14 cellular contexts compared by ENCODE assay signal in genomic region chr2:53028746-53029423, GRCh38.
DNase-seq lines count a peak whose midpoint lies in the region; ATAC-seq and TF ChIP-seq lines count a peak whose summit lies in the region.
"Had no signal": no experiment of that assay in that cellular context is flagged by ENCODE, and none has a peak within 500 bp of the region (broad histone marks: within the 10 kb centered on the region; RNA-seq: fewer than 3 reads in every experiment).

No MANE protein-coding gene starts in this region.

- no peak overlapping the region for H3K27ac ChIP-seq in HCT116 (ENCODE audit: low read depth, low read length)
- no peak overlapping the region for H3K27ac ChIP-seq in SK-N-SH (ENCODE audit: low read depth in 2 of 2, low read length in 1 of 2)
- H3K27ac ChIP-seq in mesodermal cell (ENCODE audit: low read depth, low read length, severe bottlenecking), result peak overlapping the region; percentile 64

- H3K27ac Mint-ChIP-seq in type B pancreatic cell, result no peak overlapping the region
- H3K27ac Mint-ChIP-seq: CD8-positive, alpha-beta memory T cell had no signal

- intact Hi-C loops in HCT116 (cut with micrococcal nuclease), result no loop called here

- no peaks in the 10 kb centered on the region for H3K4me1 ChIP-seq in HCT116 (ENCODE audit: control insufficient read depth in 1 of 2, insufficient read depth in 2 of 2, low read length in 2 of 2)
- H3K4me1 ChIP-seq in SK-N-SH (ENCODE audit: control insufficient read depth in 1 of 2, insufficient read depth in 2 of 2, low read depth in 1 of 2, low read length in 1 of 2), result no peaks in the 10 kb centered on the region
- peaks cover 28% of the 10 kb centered on the region for H3K4me1 ChIP-seq in mesodermal cell (ENCODE audit: control insufficient read depth, insufficient read depth, low read length, poor library complexity, severe bottlenecking)

- TF ChIP-seq POLR2A in HCT116 (IDR thresholded peaks at IDR 0.05; ENCODE audit: borderline replicate concordance, extremely low read depth, insufficient read depth, insufficient read length), result no peak

- H3K9me3 Mint-ChIP-seq in type B pancreatic cell, result peaks cover 8% of the 10 kb centered on the region

- H3K79me2 ChIP-seq in HCT116 (ENCODE audit: insufficient read depth, low read length), result no peaks in the 10 kb centered on the region
- no peaks in the 10 kb centered on the region for H3K79me2 ChIP-seq in SK-N-SH (ENCODE audit: insufficient read depth)

- no peak for DNase-seq in HCT116 (ENCODE audit: low read depth, low spot score)
- DNase-seq in SK-N-SH, result no peak
- no peak for DNase-seq in type B pancreatic cell (ENCODE audit: extremely low spot score, unreplicated experiment)
- no peak for DNase-seq in retina
- DNase-seq: CD8-positive, alpha-beta memory T cell; DMS 273 treated with DMSO at 0.1 percent for 48 hours; KG1; NCI-H1105; NCI-H187 treated with DMSO at 0.1 percent for 48 hours; NCI-H510A; SIG-M5 had no signal

- no peak overlapping the region for H2AFZ ChIP-seq in HCT116 (ENCODE audit: low read depth, low read length, poor library complexity, severe bottlenecking)
- no peak overlapping the region for H2AFZ ChIP-seq in SK-N-SH (ENCODE audit: low read depth)

- 39% methylated on average over 6 of the region's 6 CpGs for WGBS in SK-N-SH (ENCODE audit: low lambda C conversion rate)
- 72 to 100% methylated on average over 1 to 4 of the region's 6 CpGs for WGBS in mesodermal cell (ENCODE audit: insufficient coverage in 2 of 2), 2 experiments

- H3K9me3 ChIP-seq in HCT116 (ENCODE audit: control insufficient read depth in 1 of 2, insufficient read depth in 1 of 2, low read depth in 1 of 2, low read length in 2 of 2) (no peaks in the 10 kb centered on the region), SK-N-SH (no peaks in the 10 kb centered on the region), mesodermal cell (ENCODE audit: control insufficient read depth, low read length) (no peaks in the 10 kb centered on the region)

- H3K4me2 ChIP-seq in HCT116 (ENCODE audit: low read length), result no peak overlapping the region
- H3K4me2 ChIP-seq in SK-N-SH, result no peak overlapping the region

- H3K27me3 ChIP-seq in HCT116 (ENCODE audit: insufficient read depth, low read length) (no peaks in the 10 kb centered on the region), SK-N-SH (ENCODE audit: insufficient read depth) (no peaks in the 10 kb centered on the region)

- H3K27me3 Mint-ChIP-seq in type B pancreatic cell, result no peaks in the 10 kb centered on the region

- no peaks in the 10 kb centered on the region for H4K20me1 ChIP-seq in HCT116 (ENCODE audit: insufficient read depth)
- no peaks in the 10 kb centered on the region for H4K20me1 ChIP-seq in SK-N-SH (ENCODE audit: insufficient read depth)

- no peak overlapping the region for H3K9ac ChIP-seq in HCT116 (ENCODE audit: low read length)
- no peak overlapping the region for H3K9ac ChIP-seq in SK-N-SH

- H3K9me2 ChIP-seq in HCT116 (ENCODE audit: insufficient read depth), result no peaks in the 10 kb centered on the region
- no peaks in the 10 kb centered on the region for H3K9me2 ChIP-seq in SK-N-SH

- no peaks in the 10 kb centered on the region for H3K36me3 ChIP-seq in HCT116 (ENCODE audit: control insufficient read depth in 1 of 2, insufficient read depth in 2 of 2, low read length in 2 of 2)
- no peaks in the 10 kb centered on the region for H3K36me3 ChIP-seq in SK-N-SH (replicated peaks in 1 of 2; ENCODE audit: control insufficient read depth in 1 of 2, insufficient read depth in 2 of 2, low read length in 1 of 2)
- H3K36me3 ChIP-seq in mesodermal cell (ENCODE audit: control insufficient read depth, insufficient read depth, low read length), result no peaks in the 10 kb centered on the region

- BruUV-seq in HCT116 (replicated peaks; lab: Mats Ljungman, UMichigan), result no TSS peak

- no peaks in the 10 kb centered on the region for H3K4me1 Mint-ChIP-seq in type B pancreatic cell (ENCODE audit: unreplicated experiment)
- H3K4me1 Mint-ChIP-seq: CD8-positive, alpha-beta memory T cell had no signal

- H3F3A ChIP-seq in SK-N-SH (replicated peaks; ENCODE audit: insufficient read depth), result no peaks in the 10 kb centered on the region

- H3K4me3 Mint-ChIP-seq in type B pancreatic cell, result no peak overlapping the region
- H3K4me3 Mint-ChIP-seq: CD8-positive, alpha-beta memory T cell had no signal

- H3K36me3 Mint-ChIP-seq in type B pancreatic cell, result no peaks in the 10 kb centered on the region
- H3K36me3 Mint-ChIP-seq: CD8-positive, alpha-beta memory T cell had no signal

- TF ChIP-seq EP300 in SK-N-SH (IDR thresholded peaks at IDR 0.05; ENCODE audit: borderline replicate concordance in 1 of 2, low read depth in 1 of 2, low read length in 1 of 2), result no peak

- POLR2A ChIA-PET in HCT116 (lab: Charles Lee) (no interaction called here), SK-N-SH (lab: Yijun Ruan, JAX) (no interaction called here)

- no peak overlapping the region for H3K4me3 ChIP-seq in HCT116 (replicated peaks in 1 of 2; ENCODE audit: low read depth in 1 of 2, low read length in 2 of 2)
- no peak overlapping the region for H3K4me3 ChIP-seq in SK-N-SH (ENCODE audit: low read depth in 2 of 2, low read length in 1 of 2)
- H3K4me3 ChIP-seq in mesodermal cell (ENCODE audit: extremely low read depth, insufficient read depth, low read length, poor library complexity, severe bottlenecking), result no peak overlapping the region

- TF ChIP-seq RAD21 in HCT116 (IDR thresholded peaks at IDR 0.05; ENCODE audit: low read depth) (no peak), SK-N-SH (IDR thresholded peaks at IDR 0.05; ENCODE audit: low read length) (no peak)

- peak in 2 of 3 experiments; percentile 12 to 33; a peak in 3 of 6 replicates for TF ChIP-seq CTCF in HCT116 (IDR thresholded peaks at IDR 0.05 in 2 of 3, conservative IDR thresholded peaks at IDR 0.05 in 1 of 3; ENCODE audit: borderline replicate concordance in 1 of 3, insufficient read depth in 1 of 3, low read depth in 2 of 3, low read length in 2 of 3)
- TF ChIP-seq CTCF in SK-N-SH (IDR thresholded peaks at IDR 0.05), result peak; percentile 20; the same call in 1 of the 2 replicates
- peak; percentile 49 for TF ChIP-seq CTCF in type B pancreatic cell (conservative IDR thresholded peaks at IDR 0.05)

- CTCF ChIA-PET in HCT116 (lab: Charles Lee) (no interaction called here), SK-N-SH (lab: Yijun Ruan, JAX) (no interaction called here)

- RAD21 ChIA-PET in HCT116 (lab: Charles Lee; ENCODE audit: low non-redundant PET in 1 of 2, low total read pairs in 2 of 2, uncharacterized antibody in 2 of 2, unreplicated experiment in 2 of 2), result no interaction called here

- no peak for ATAC-seq in HCT116
- no peak for ATAC-seq in GM18511 (IDR thresholded peaks at IDR 0.05; ENCODE audit: unreplicated experiment)
- no peak for ATAC-seq in HG02759 (IDR thresholded peaks at IDR 0.05; ENCODE audit: unreplicated experiment)

TF ChIP-seq in HCT116, 20 proteins besides CTCF, POLR2A, EP300 and RAD21 (continues in another document):
- no peak for TF ChIP-seq SIN3A (IDR thresholded peaks at IDR 0.05; ENCODE audit: low read depth)
- TF ChIP-seq EGR1 (IDR thresholded peaks at IDR 0.05; ENCODE audit: low read depth), result no peak
- no peak for TF ChIP-seq CEBPB (IDR thresholded peaks at IDR 0.05; ENCODE audit: low read depth)
- TF ChIP-seq JUND (IDR thresholded peaks at IDR 0.05), result no peak
- no peak for TF ChIP-seq EZH2 (IDR thresholded peaks at IDR 0.05)
- no peak for TF ChIP-seq SRF (IDR thresholded peaks at IDR 0.05; ENCODE audit: low read depth)
- no peak for TF ChIP-seq YY1 (IDR thresholded peaks at IDR 0.05; ENCODE audit: extremely low read depth, insufficient replicate concordance, low read depth, low read length)
- no peak for TF ChIP-seq ZFX (IDR thresholded peaks at IDR 0.05)
- TF ChIP-seq EZH2phosphoT487 (IDR thresholded peaks at IDR 0.05; ENCODE audit: borderline replicate concordance), result no peak

TF ChIP-seq in SK-N-SH, 30 proteins besides CTCF, POLR2A, EP300 and RAD21 (continues in another document):
- no peak for TF ChIP-seq ZBTB33 (IDR thresholded peaks at IDR 0.05; ENCODE audit: borderline replicate concordance, low read depth)
- no peak for TF ChIP-seq FOSL2 (IDR thresholded peaks at IDR 0.05; ENCODE audit: borderline replicate concordance, low read depth)
- no peak for TF ChIP-seq SMC3 (IDR thresholded peaks at IDR 0.05; ENCODE audit: low read depth, low read length)
- no peak for TF ChIP-seq FOXJ3 (CRISPR knock-in tag; IDR thresholded peaks at IDR 0.05)
- TF ChIP-seq GATA2 (CRISPR knock-in tag; IDR thresholded peaks at IDR 0.05), result no peak

Comparison
In these comparisons a context has a peak if more than half of its experiments do, and no peak if none do; other contexts are left out.
1. Of the 11 proteins assayed by ChIP-seq in both SK-N-SH and HCT116: peak only in SK-N-SH: none; only in HCT116: none; in both: CTCF; in neither: 10.